Comparison of ENCODE assay signal across 6 cellular contexts in genomic region chr2:222848026-222848425, GRCh38. TPM values are rescaled to one million over a fixed set of nuclear protein-coding genes. Genes with fewer than 3 reads are reported as not detected.
DNase-seq lines count a peak whose midpoint lies in the region; TF ChIP-seq lines count a peak whose summit lies in the region.
"Not testable (repeated sequence)": the region's sequence is repeated elsewhere in the genome, so short reads cannot be mapped to it uniquely, and the experiment has no call there.

No MANE protein-coding gene starts in this region.

- H3K27me3 ChIP-seq in PC-9 (ENCODE audit: insufficient read depth, low read depth); esophagus squamous epithelium: not testable (repeated sequence)

- H3K36me3 Mint-ChIP-seq in Calu3 (ENCODE audit: insufficient read depth, unreplicated experiment); activated T-helper 1 cell treated with anti-CD3 and anti-CD28 coated beads, Interleukin-12 subunit alpha, Interleukin-12 subunit beta, Interleukin-2, Interleukin-4 antibody, amounts not matched to agents 30 ng/mL and 10 ng/mL and 1 ng/mL, durations not matched to agents 14 hours and 24 hours and 36 hours (ENCODE audit: low read depth); progenitor cell of endocrine pancreas (ENCODE audit: insufficient read depth): not testable (repeated sequence)

- peak overlapping the region; percentile 17 for H3K4me3 Mint-ChIP-seq in Calu3 (ENCODE audit: low read depth, unreplicated experiment)
- H3K4me3 Mint-ChIP-seq in activated T-helper 1 cell treated with anti-CD3 and anti-CD28 coated beads, Interleukin-12 subunit alpha, Interleukin-12 subunit beta, Interleukin-2, Interleukin-4 antibody, amounts not matched to agents 30 ng/mL and 10 ng/mL and 1 ng/mL, durations not matched to agents 14 hours and 24 hours and 36 hours; progenitor cell of endocrine pancreas (ENCODE audit: low read depth): not testable (repeated sequence)

- intact Hi-C loops in Calu3 (cut with micrococcal nuclease; ENCODE audit: unreplicated experiment); activated T-helper 1 cell treated with anti-CD3 and anti-CD28 coated beads, Interleukin-12 subunit alpha, Interleukin-12 subunit beta, Interleukin-2, Interleukin-4 antibody, amounts not matched to agents 30 ng/mL and 10 ng/mL and 1 ng/mL, durations not matched to agents 14 hours and 24 hours and 36 hours (cut with micrococcal nuclease); esophagus squamous epithelium (cut with DNase I): not testable (repeated sequence)
- intact Hi-C loops in PC-9 (cut with micrococcal nuclease; ENCODE audit: unreplicated experiment) = loop anchor here (1.0 kb wide), 1 partner anchor 12 kb away; no protein-coding TSS in a partner anchor

- TF ChIP-seq POLR2A in esophagus squamous epithelium (IDR thresholded peaks at IDR 0.05) = not testable (repeated sequence)

- H3K27ac Mint-ChIP-seq in Calu3 (ENCODE audit: unreplicated experiment) (peak overlapping the region; percentile 75), progenitor cell of endocrine pancreas (peak overlapping the region; percentile 43)
- peak overlapping the region; percentile 22 for H3K27ac Mint-ChIP-seq in activated T-helper 1 cell treated with anti-CD3 and anti-CD28 coated beads, Interleukin-12 subunit alpha, Interleukin-12 subunit beta, Interleukin-2, Interleukin-4 antibody, amounts not matched to agents 30 ng/mL and 10 ng/mL and 1 ng/mL, durations not matched to agents 14 hours and 24 hours and 36 hours

- CTCF ChIA-PET in Calu3 (lab: Charles Lee) = interaction anchor here (0.7 to 2.1 kb wide), 2 partner anchors 14 to 30 kb away, joined by 3 to 5 read pairs; no protein-coding TSS in a partner anchor
- CTCF ChIA-PET in PC-9 (lab: Charles Lee) = not testable (repeated sequence)

- DNase-seq in Calu3; activated T-helper 1 cell treated with anti-CD3 and anti-CD28 coated beads, Interleukin-12 subunit alpha, Interleukin-12 subunit beta, Interleukin-2, Interleukin-4 antibody, amounts not matched to agents 30 ng/mL and 10 ng/mL and 1 ng/mL, durations not matched to agents 14 hours and 24 hours and 36 hours (ENCODE audit: low spot score); esophagus squamous epithelium (lab: John Stamatoyannopoulos, UW); progenitor cell of endocrine pancreas (ENCODE audit: low spot score, unreplicated experiment): not testable (repeated sequence)
- DNase-seq in PC-9 (peak; percentile 45 to 83), epithelial cell of esophagus (ENCODE audit: low read depth) (peak; percentile 47)

- H3K9me3 Mint-ChIP-seq in Calu3 (ENCODE audit: low read depth, unreplicated experiment); activated T-helper 1 cell treated with anti-CD3 and anti-CD28 coated beads, Interleukin-12 subunit alpha, Interleukin-12 subunit beta, Interleukin-2, Interleukin-4 antibody, amounts not matched to agents 30 ng/mL and 10 ng/mL and 1 ng/mL, durations not matched to agents 14 hours and 24 hours and 36 hours; progenitor cell of endocrine pancreas (ENCODE audit: low read depth): not testable (repeated sequence)

- H3K79me2 ChIP-seq in PC-9 (ENCODE audit: low read depth) = not testable (repeated sequence)

- 63 to 67% methylated on average over 4 to 6 of the region's 6 CpGs for WGBS in esophagus squamous epithelium, 2 donors

- peaks cover 46% of the 10 kb centered on the region for H3K4me1 Mint-ChIP-seq in Calu3 (ENCODE audit: low read depth, unreplicated experiment)
- not testable (repeated sequence) for H3K4me1 Mint-ChIP-seq in activated T-helper 1 cell treated with anti-CD3 and anti-CD28 coated beads, Interleukin-12 subunit alpha, Interleukin-12 subunit beta, Interleukin-2, Interleukin-4 antibody, amounts not matched to agents 30 ng/mL and 10 ng/mL and 1 ng/mL, durations not matched to agents 14 hours and 24 hours and 36 hours (ENCODE audit: low read depth); progenitor cell of endocrine pancreas (ENCODE audit: low read depth)

- H3K27me3 Mint-ChIP-seq in Calu3 (ENCODE audit: unreplicated experiment); activated T-helper 1 cell treated with anti-CD3 and anti-CD28 coated beads, Interleukin-12 subunit alpha, Interleukin-12 subunit beta, Interleukin-2, Interleukin-4 antibody, amounts not matched to agents 30 ng/mL and 10 ng/mL and 1 ng/mL, durations not matched to agents 14 hours and 24 hours and 36 hours (ENCODE audit: insufficient read depth); progenitor cell of endocrine pancreas: not testable (repeated sequence)

- peaks cover 37% of the 10 kb centered on the region for H3F3A ChIP-seq in PC-9 (ENCODE audit: insufficient read depth, low read depth)

- TF ChIP-seq CTCF in Calu3 (IDR thresholded peaks at IDR 0.05; ENCODE audit: unreplicated experiment); PC-9 (conservative IDR thresholded peaks at IDR 0.05); epithelial cell of esophagus (IDR thresholded peaks at IDR 0.05; ENCODE audit: insufficient read depth, low read depth, low read length, missing control alignments); esophagus squamous epithelium (IDR thresholded peaks at IDR 0.05); progenitor cell of endocrine pancreas (IDR thresholded peaks at IDR 0.05; ENCODE audit: unreplicated experiment): not testable (repeated sequence)

- H2AFZ ChIP-seq in PC-9 = not testable (repeated sequence)

- H3K4me1 ChIP-seq in PC-9 (replicated peaks; ENCODE audit: insufficient read depth) (peaks cover 62% of the 10 kb centered on the region), esophagus squamous epithelium (peaks cover 0 to 33% (median 12%) of the 10 kb centered on the region in 3 donors)

- POLR2A ChIA-PET in PC-9 (lab: Charles Lee; ENCODE audit: unreplicated experiment) = not testable (repeated sequence)

- not testable (repeated sequence) for H3K4me3 ChIP-seq in PC-9; epithelial cell of esophagus (ENCODE audit: low read length); esophagus squamous epithelium

- H3K9me3 ChIP-seq in PC-9 (ENCODE audit: insufficient read depth, low read depth); esophagus squamous epithelium: not testable (repeated sequence)

- not testable (repeated sequence) for H3K9me2 ChIP-seq in PC-9 (ENCODE audit: insufficient read depth)

- BruUV-seq in Calu3 (replicated peaks; lab: Mats Ljungman, UMichigan); PC-9 (replicated peaks; lab: Mats Ljungman, UMichigan): not testable (repeated sequence)

- H3K36me3 ChIP-seq in PC-9 (ENCODE audit: low read depth); esophagus squamous epithelium: not testable (repeated sequence)

- H3K27ac ChIP-seq in PC-9 = peak overlapping the region; percentile 52
- peak overlapping the region in 3 of 4 donors; percentile 31 to 71 (median 68) for H3K27ac ChIP-seq in esophagus squamous epithelium

- peak overlapping the region; percentile 39 for H3K4me2 ChIP-seq in PC-9

- H4K20me1 ChIP-seq in PC-9 (ENCODE audit: insufficient read depth) = not testable (repeated sequence)

RNA-seq across cellular contexts. Expression of gene ACSL3, which starts 12.8 kb away (rescaled TPM):
- total RNA-seq in Calu3 (2022) = 167 and 168 TPM in 2 replicates
- 300 and 446 TPM in 2 replicates for total RNA-seq in PC-9 (2021)
- 75.4 and 79.4 TPM in 2 replicates for total RNA-seq in activated T-helper 1 cell treated with anti-CD3 and anti-CD28 coated beads, Interleukin-12 subunit alpha, Interleukin-12 subunit beta, Interleukin-2, Interleukin-4 antibody, amounts not matched to agents 30 ng/mL and 10 ng/mL and 1 ng/mL, durations not matched to agents 14 hours and 24 hours and 36 hours
- total RNA-seq in esophagus squamous epithelium = 10 to 100 TPM; 62.4 to 84.6 (median 76.6) TPM
- total RNA-seq in progenitor cell of endocrine pancreas = 66.9 and 73.8 TPM in 2 replicates

Comparison
In these comparisons a context has a peak if more than half of its experiments do, and no peak if none do; other contexts are left out.
1. H3K27ac Mint-ChIP-seq: peak in every context shown above with its lines; median percentile 75 in Calu3; 43 in progenitor cell of endocrine pancreas; 22 in activated T-helper 1 cell treated with anti-CD3 and anti-CD28 coated beads, Interleukin-12 subunit alpha, Interleukin-12 subunit beta, Interleukin-2, Interleukin-4 antibody, amounts not matched to agents 30 ng/mL and 10 ng/mL and 1 ng/mL, durations not matched to agents 14 hours and 24 hours and 36 hours.